ENCODE assay signal across 9 cellular contexts in genomic region chr1:160781914-160782689, GRCh38. TPM values are rescaled to one million over a fixed set of nuclear protein-coding genes. Genes with fewer than 3 reads are reported as not detected.
DNase-seq lines count a peak whose midpoint lies in the region; ATAC-seq lines count a peak whose summit lies in the region.
"Had no signal": no experiment of that assay in that cellular context is flagged by ENCODE, and none has a peak within 500 bp of the region (broad histone marks: within the 10 kb centered on the region; RNA-seq: fewer than 3 reads in every experiment).

No MANE protein-coding gene starts in this region.

- no peaks in the 10 kb centered on the region for H3K27me3 ChIP-seq in CD4-positive, alpha-beta memory T cell (ENCODE audit: insufficient read depth, low read length)

- DNase-seq in CD4-positive, alpha-beta memory T cell = peak in 3 of 5 donors; percentile 31 to 44 (median 37)
- DNase-seq in H4 (ENCODE audit: low spot score) = no peak
- DNase-seq in DMS79 treated with DMSO at 0.1 percent for 48 hours (lab: John Stamatoyannopoulos, UW) = no peak
- no peak for DNase-seq in COLO668 (lab: John Stamatoyannopoulos, UW; ENCODE audit: unreplicated experiment)
- no peak for DNase-seq in activated CD8-positive, alpha-beta memory T cell treated with anti-CD3 and anti-CD28 coated beads, Interleukin-2, amount 50 U/mL, for 4 hours

- H3K36me3 Mint-ChIP-seq in CD4-positive, alpha-beta memory T cell = no peaks in the 10 kb centered on the region
- H3K36me3 Mint-ChIP-seq in dendritic cell treated with granulocyte-macrophage colony-stimulating factor and Interleukin-4, amounts not matched to agents 40 ng/mL and 50 ng/mL, for 4 days (ENCODE audit: low read depth) = no peaks in the 10 kb centered on the region

- POLR2A ChIA-PET in CD4-positive, alpha-beta memory T cell (lab: Charles Lee; ENCODE audit: partially characterized antibody) = interaction anchor here (1.3 to 5.0 kb wide), 5 partner anchors 11 to 55 kb away, joined by 3 to 67 read pairs (median 7); partner anchors contain the start of gene LY9

- CTCF ChIA-PET in CD4-positive, alpha-beta memory T cell (lab: Charles Lee; ENCODE audit: partially characterized antibody) = interaction anchor here (0.7 to 10.5 kb wide), 21 partner anchors 9 to 196 kb away, joined by 3 to 144 read pairs (median 5); partner anchors contain the start of genes ITLN2 and LY9

- ATAC-seq in GM19351 (IDR thresholded peaks at IDR 0.05; ENCODE audit: unreplicated experiment) (peak; percentile 89), HG03378 (IDR thresholded peaks at IDR 0.05; ENCODE audit: unreplicated experiment) (peak; percentile 86)

- H3K9me3 ChIP-seq in CD4-positive, alpha-beta memory T cell (ENCODE audit: control insufficient read depth in 1 of 2, low read length in 2 of 2) = no peaks in the 10 kb centered on the region

- peak overlapping the region; percentile 65 to 95 (median 86) for H3K27ac Mint-ChIP-seq in CD4-positive, alpha-beta memory T cell
- H3K27ac Mint-ChIP-seq in dendritic cell treated with granulocyte-macrophage colony-stimulating factor and Interleukin-4, amounts not matched to agents 40 ng/mL and 50 ng/mL, for 4 days = peak overlapping the region; percentile 42

- no peaks in the 10 kb centered on the region for H3K36me3 ChIP-seq in CD4-positive, alpha-beta memory T cell (ENCODE audit: insufficient read depth, low read length)

- peaks cover 18% of the 10 kb centered on the region for H3K4me1 ChIP-seq in CD4-positive, alpha-beta memory T cell (ENCODE audit: insufficient read depth, low read length)

- intact Hi-C loops in CD4-positive, alpha-beta memory T cell (cut with micrococcal nuclease) = loop anchor here (1.0 kb wide), 1 partner anchor 48 kb away; no protein-coding TSS in a partner anchor
- intact Hi-C loops in dendritic cell treated with granulocyte-macrophage colony-stimulating factor and Interleukin-4, amounts not matched to agents 40 ng/mL and 50 ng/mL, for 4 days (cut with micrococcal nuclease) = no loop called here

- H3K27ac ChIP-seq in CD4-positive, alpha-beta memory T cell (ENCODE audit: low read depth, low read length) = no peak overlapping the region

- H3K4me3 ChIP-seq in CD4-positive, alpha-beta memory T cell (ENCODE audit: low read length in 2 of 2) = peak overlapping the region; percentile 1 to 19
- H3K4me3 ChIP-seq: lung had no signal

- peaks cover 15 to 26% (median 19%) of the 10 kb centered on the region in 4 donors for H3K4me1 Mint-ChIP-seq in CD4-positive, alpha-beta memory T cell
- peaks cover 37% of the 10 kb centered on the region for H3K4me1 Mint-ChIP-seq in dendritic cell treated with granulocyte-macrophage colony-stimulating factor and Interleukin-4, amounts not matched to agents 40 ng/mL and 50 ng/mL, for 4 days (ENCODE audit: low read depth)

- peaks cover 0 to 1% (median 0%) of the 10 kb centered on the region in 8 donors for H3K9me3 Mint-ChIP-seq in CD4-positive, alpha-beta memory T cell
- no peaks in the 10 kb centered on the region for H3K9me3 Mint-ChIP-seq in dendritic cell treated with granulocyte-macrophage colony-stimulating factor and Interleukin-4, amounts not matched to agents 40 ng/mL and 50 ng/mL, for 4 days

- peaks cover 0 to 2% of the 10 kb centered on the region in 2 donors for H3K27me3 Mint-ChIP-seq in CD4-positive, alpha-beta memory T cell
- no peaks in the 10 kb centered on the region for H3K27me3 Mint-ChIP-seq in dendritic cell treated with granulocyte-macrophage colony-stimulating factor and Interleukin-4, amounts not matched to agents 40 ng/mL and 50 ng/mL, for 4 days

- H3K4me3 Mint-ChIP-seq in CD4-positive, alpha-beta memory T cell = peak overlapping the region; percentile 17 to 87 (median 70)
- no peak overlapping the region for H3K4me3 Mint-ChIP-seq in dendritic cell treated with granulocyte-macrophage colony-stimulating factor and Interleukin-4, amounts not matched to agents 40 ng/mL and 50 ng/mL, for 4 days

RNA-seq across cellular contexts. Expression of gene LY9, which starts 13.9 kb away (rescaled TPM):
- total RNA-seq in CD4-positive, alpha-beta memory T cell = 100 to 1,000 TPM; 131 to 136 TPM
- 100 to 1,000 TPM; 163 to 211 TPM for polyA plus RNA-seq in CD4-positive, alpha-beta memory T cell
- not detected in 2 replicates for total RNA-seq in H4 (2014; rRNA removed; shearing (Covaris generic))

RNA-seq across cellular contexts. Expression of gene SLAMF7, which starts 43.1 kb away (rescaled TPM):
- 1 to 10 TPM; 8.1 to 8.2 TPM for total RNA-seq in CD4-positive, alpha-beta memory T cell
- 1 to 10 TPM; 2.8 TPM for polyA plus RNA-seq in CD4-positive, alpha-beta memory T cell
- 1.8 and 2.5 TPM in 2 replicates for total RNA-seq in H4 (2014; rRNA removed; shearing (Covaris generic))

Comparison
In these comparisons a context has a peak if more than half of its experiments do, and no peak if none do; other contexts are left out.
1. DNase-seq: peak in CD4-positive, alpha-beta memory T cell (3 of 5); none in H4 (single experiment), DMS79 treated with DMSO at 0.1 percent for 48 hours (single experiment), COLO668 (single experiment) and activated CD8-positive, alpha-beta memory T cell treated with anti-CD3 and anti-CD28 coated beads, Interleukin-2, amount 50 U/mL, for 4 hours (single experiment).
2. RNA of gene LY9, which starts 13.9 kb away (total RNA-seq): 131 to 136 TPM in CD4-positive, alpha-beta memory T cell; not detected in H4; every median in the first group is over 100 times any median in the second.